In genomic region chr5:6634788-6635430, GRCh38 we compare ENCODE assay signal across 11 cellular contexts. TPM values are rescaled to one million over a fixed set of nuclear protein-coding genes. Genes with fewer than 3 reads are reported as not detected.
A peak's percentile ranks its signal among the peaks of the same experiment; 100 is the strongest.
DNase-seq lines count a peak whose midpoint lies in the region; ATAC-seq, FAIRE-seq and TF ChIP-seq lines count a peak whose summit lies in the region.
"Had no signal": no experiment of that assay in that cellular context is flagged by ENCODE, and none has a peak within 500 bp of the region (broad histone marks: within the 10 kb centered on the region; RNA-seq: fewer than 3 reads in every experiment).

No MANE protein-coding gene starts in this region.

- H3K36me3 ChIP-seq in SJSA1 = peaks cover 29% of the 10 kb centered on the region
- H3K36me3 ChIP-seq in thoracic aorta = no peaks in the 10 kb centered on the region
- peaks cover 0 to 2% (median 0%) of the 10 kb centered on the region in 3 donors for H3K36me3 ChIP-seq in pancreas

- H3K27me3 ChIP-seq in SJSA1 (replicated peaks) (no peaks in the 10 kb centered on the region), thoracic aorta (replicated peaks; ENCODE audit: insufficient read depth) (no peaks in the 10 kb centered on the region), pancreas (no peaks in the 10 kb centered on the region)
- H3K27me3 ChIP-seq: right atrium auricular region had no signal

- peaks cover 23% of the 10 kb centered on the region for H3K4me1 Mint-ChIP-seq in activated T-cell treated with anti-CD3 and anti-CD28 coated beads, Interleukin-2, amount 50 U/mL, for 72 hours (ENCODE audit: low read depth)

- no peak overlapping the region for H3K27ac Mint-ChIP-seq in activated T-cell treated with anti-CD3 and anti-CD28 coated beads, Interleukin-2, amount 50 U/mL, for 72 hours

- no peak for DNase-seq in activated T-cell treated with anti-CD3 and anti-CD28 coated beads, Interleukin-2, amount 50 U/mL, for 72 hours
- no peak for DNase-seq in activated T-cell treated with anti-CD3 and anti-CD28 coated beads for 4 hours
- no peak for DNase-seq in SJSA1 (ENCODE audit: low read depth in 1 of 2, low spot score in 2 of 2)
- no peak for DNase-seq in fibroblast of the aortic adventitia (ENCODE audit: low read depth)
- DNase-seq in thoracic aorta (ENCODE audit: low spot score) = no peak
- no peak for DNase-seq in pancreas
- DNase-seq in KG1 (lab: John Stamatoyannopoulos, UW) = no peak

- intact Hi-C loops in pancreas (cut with DNase I) = loop anchor here in 2 of 3 donors (5.0 to 10.0 kb wide), 4 partner anchors 50 to 1107 kb away; partner anchors contain the start of gene TENT4A (in 1 of the 2)

- H3K9me3 Mint-ChIP-seq in activated T-cell treated with anti-CD3 and anti-CD28 coated beads, Interleukin-2, amount 50 U/mL, for 72 hours = no peaks in the 10 kb centered on the region

- no peak for FAIRE-seq in pancreas (lab: Jason Lieb, UNC)
- FAIRE-seq: GM18507, islet of Langerhans had no signal

- no peak overlapping the region for H3K27ac ChIP-seq in SJSA1
- no peak overlapping the region for H3K27ac ChIP-seq in thoracic aorta
- no peak overlapping the region for H3K27ac ChIP-seq in pancreas
- H3K27ac ChIP-seq: right atrium auricular region had no signal

- ATAC-seq in activated T-cell treated with anti-CD3 and anti-CD28 coated beads, Interleukin-2, amount 50 U/mL, for 72 hours (replicated peaks in 1 of 2) = no peak
- ATAC-seq in thoracic aorta (ENCODE audit: insufficient number of reproducible peaks, low FRiP score, low read depth) (no peak), pancreas (no peak), HG03521 (IDR thresholded peaks at IDR 0.05; ENCODE audit: unreplicated experiment) (no peak)

- H3K4me3 ChIP-seq in SJSA1 (peak overlapping the region; percentile 88; the same call in 1 of the 2 replicates), fibroblast of the aortic adventitia (ENCODE audit: low read depth, low read length) (peak overlapping the region; percentile 88), thoracic aorta (peak overlapping the region; percentile 90), pancreas (no peak overlapping the region)

- TF ChIP-seq CTCF in fibroblast of the aortic adventitia (IDR thresholded peaks at IDR 0.05; ENCODE audit: insufficient read depth, low read length) = no peak
- no peak for TF ChIP-seq CTCF in thoracic aorta (IDR thresholded peaks at IDR 0.05)
- TF ChIP-seq CTCF in pancreas (IDR thresholded peaks at IDR 0.05) = no peak

- peak overlapping the region; percentile 64 to 100 for H3K4me3 Mint-ChIP-seq in activated T-cell treated with anti-CD3 and anti-CD28 coated beads, Interleukin-2, amount 50 U/mL, for 72 hours

- peaks cover 11 to 25% of the 10 kb centered on the region in 2 donors for H3K36me3 Mint-ChIP-seq in activated T-cell treated with anti-CD3 and anti-CD28 coated beads, Interleukin-2, amount 50 U/mL, for 72 hours (ENCODE audit: insufficient read depth in 2 of 2)

- H3K27me3 Mint-ChIP-seq in activated T-cell treated with anti-CD3 and anti-CD28 coated beads, Interleukin-2, amount 50 U/mL, for 72 hours (ENCODE audit: low read depth) = no peaks in the 10 kb centered on the region

- no peaks in the 10 kb centered on the region for H3K9me3 ChIP-seq in SJSA1 (replicated peaks)
- no peaks in the 10 kb centered on the region for H3K9me3 ChIP-seq in thoracic aorta
- no peaks in the 10 kb centered on the region for H3K9me3 ChIP-seq in pancreas
- H3K9me3 ChIP-seq: right atrium auricular region had no signal

- H3K4me1 ChIP-seq in SJSA1 (replicated peaks) (peaks cover 8% of the 10 kb centered on the region), thoracic aorta (ENCODE audit: control insufficient read depth in 1 of 2, low read depth in 2 of 2) (peaks cover 8 to 22% of the 10 kb centered on the region in 2 donors), pancreas (peaks cover 0 to 12% (median 0%) of the 10 kb centered on the region in 3 donors)

- WGBS in pancreas, 2 donors = 45 to 46% methylated on average over 5 of the region's 5 CpGs

RNA-seq across cellular contexts. Expression of gene SRD5A1, which starts 1.7 kb away (rescaled TPM):
- 10 to 100 TPM; 16.4 to 22.8 TPM for total RNA-seq in activated T-cell treated with anti-CD3 and anti-CD28 coated beads, Interleukin-2, amount 50 U/mL, for 72 hours
- total RNA-seq in SJSA1 (2014; rRNA removed; shearing (Covaris generic)) = 18.1 and 39.2 TPM in 2 replicates
- total RNA-seq in fibroblast of the aortic adventitia (ENCODE audit: low replicate concordance) (5.1 and 12.0 TPM in 2 replicates), thoracic aorta (1 to 10 TPM; 7.6 to 8.5 TPM), pancreas (1 to 10 TPM; 3.0 to 8.2 (median 6.8) TPM)
- polyA plus RNA-seq in pancreas = 1 to 10 TPM; 3.2 to 6.3 TPM

RNA-seq across cellular contexts. Expression of gene NSUN2, which starts 2.1 kb away (rescaled TPM):
- total RNA-seq in activated T-cell treated with anti-CD3 and anti-CD28 coated beads, Interleukin-2, amount 50 U/mL, for 72 hours = 10 to 100 TPM; 78.7 to 79.0 TPM
- total RNA-seq in SJSA1 (2014; rRNA removed; shearing (Covaris generic)) = 90.2 and 112 TPM in 2 replicates
- total RNA-seq in fibroblast of the aortic adventitia (ENCODE audit: low replicate concordance) (27.4 and 29.0 TPM in 2 replicates), thoracic aorta (10 to 100 TPM; 42.2 to 52.6 TPM), pancreas (10 to 100 TPM; 15.6 to 25.2 (median 19.4) TPM)
- 10 to 100 TPM; 23.6 to 56.4 TPM for polyA plus RNA-seq in pancreas

Comparison
In these comparisons a context has a peak if more than half of its experiments do, and no peak if none do; other contexts are left out.
1. H3K4me3 ChIP-seq: peak in SJSA1 (single experiment), fibroblast of the aortic adventitia (single experiment) and thoracic aorta (single experiment); none in pancreas (0 of 4).